ENCODE assay signal across 21 cellular contexts in the genomic region with DNA sequence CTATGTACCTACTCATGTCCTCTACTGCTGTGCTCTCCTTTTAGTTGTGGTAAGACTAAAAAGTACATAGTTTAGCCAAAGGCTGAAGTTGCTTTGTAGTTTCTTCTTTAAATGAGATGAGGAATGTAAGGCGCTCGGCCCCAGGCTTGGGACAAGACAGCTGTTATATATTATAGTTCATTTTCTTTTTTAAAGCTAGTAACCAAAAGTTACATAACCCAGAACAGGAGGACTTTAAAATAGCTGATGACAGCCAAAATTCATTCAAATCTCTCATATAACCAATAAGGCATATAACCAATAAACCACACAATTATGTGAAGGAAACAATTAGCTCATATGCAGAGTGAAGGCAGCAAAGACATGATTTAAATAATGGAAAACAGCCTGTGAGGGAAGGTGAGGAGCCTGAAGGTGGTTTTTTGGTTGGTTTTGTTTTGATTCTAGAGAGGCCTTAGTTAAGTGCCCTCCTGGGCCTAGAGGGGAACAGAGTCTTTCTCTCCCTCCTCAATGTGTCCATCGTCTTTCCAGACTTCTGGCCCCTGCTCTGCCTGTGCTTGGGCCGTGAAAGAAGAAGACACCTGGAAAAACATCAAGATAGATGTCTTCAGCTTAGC. TPM values are rescaled to one million over a fixed set of nuclear protein-coding genes. Genes with fewer than 3 reads are reported as not detected.
"Had no signal": no experiment of that assay in that cellular context is flagged by ENCODE, and none has a peak within 500 bp of the region (broad histone marks: within the 10 kb centered on the region; RNA-seq: fewer than 3 reads in every experiment).

No MANE protein-coding gene starts in this region.

- H3K4me3 Mint-ChIP-seq: activated CD4-positive, alpha-beta T cell treated with anti-CD3 and anti-CD28 coated beads, Interleukin-2, amount 10 ng/mL, durations not matched to agents 7 days and 5 days; activated CD8-positive, alpha-beta T cell treated with anti-CD3 and anti-CD28 coated beads, Interleukin-2, amount 10 ng/mL, durations not matched to agents 7 days and 5 days; activated naive CD4-positive, alpha-beta T cell treated with anti-CD3 and anti-CD28 coated beads, Interleukin-2, amount 50 U/mL, for 24 hours; activated T-cell treated with anti-CD3 and anti-CD28 coated beads, Interleukin-2, amount 50 U/mL, for 4 hours; endodermal cell; T-helper 1 cell treated with Interleukin-12 subunit alpha and Interleukin-12 subunit beta and Interleukin-4 antibody, amounts not matched to agents 30 μg/mL and 1 μg/mL, for 36 hours; type B pancreatic cell had no signal

- H3K27ac ChIP-seq: epithelial cell of prostate, gastrocnemius medialis, left lung, suprapubic skin had no signal

- H3K4me3 ChIP-seq: gastrocnemius medialis, heart left ventricle, left lung, suprapubic skin had no signal

- H3K4me1 Mint-ChIP-seq: activated CD4-positive, alpha-beta T cell treated with anti-CD3 and anti-CD28 coated beads, Interleukin-2, amount 10 ng/mL, durations not matched to agents 7 days and 5 days; activated naive CD4-positive, alpha-beta T cell treated with anti-CD3 and anti-CD28 coated beads, Interleukin-2, amount 50 U/mL, for 24 hours had no signal

- H3K27me3 ChIP-seq: gastrocnemius medialis, heart left ventricle, left lung, suprapubic skin had no signal

- H3K9me3 Mint-ChIP-seq: activated CD4-positive, alpha-beta T cell treated with anti-CD3 and anti-CD28 coated beads, Interleukin-2, amount 10 ng/mL, durations not matched to agents 7 days and 5 days; activated naive CD4-positive, alpha-beta T cell treated with anti-CD3 and anti-CD28 coated beads, Interleukin-2, amount 50 U/mL, for 24 hours; activated T-cell treated with anti-CD3 and anti-CD28 coated beads, Interleukin-2, amount 50 U/mL, for 4 hours; endodermal cell; T-helper 1 cell treated with Interleukin-12 subunit alpha and Interleukin-12 subunit beta and Interleukin-4 antibody, amounts not matched to agents 30 μg/mL and 1 μg/mL, for 36 hours; type B pancreatic cell had no signal

- ATAC-seq: activated CD4-positive, CD25-positive, alpha-beta regulatory T cell treated with anti-CD3 and anti-CD28 coated beads, Interleukin-2, amount 50 U/mL, for 24 hours; activated CD8-positive, alpha-beta T cell treated with anti-CD3 and anti-CD28 coated beads, Interleukin-2, amount 10 ng/mL, durations not matched to agents 7 days and 5 days; activated T-cell treated with anti-CD3 and anti-CD28 coated beads, Interleukin-2, amount 50 U/mL, for 4 hours; gastrocnemius medialis; heart left ventricle; left lung had no signal

- H3K9me3 ChIP-seq: gastrocnemius medialis, heart left ventricle, left lung, suprapubic skin had no signal

- H3K4me1 ChIP-seq: left lung had no signal

- H3K27ac Mint-ChIP-seq: activated CD4-positive, alpha-beta T cell treated with anti-CD3 and anti-CD28 coated beads, Interleukin-2, amount 10 ng/mL, durations not matched to agents 7 days and 5 days; activated CD8-positive, alpha-beta T cell treated with anti-CD3 and anti-CD28 coated beads, Interleukin-2, amount 10 ng/mL, durations not matched to agents 7 days and 5 days; activated naive CD4-positive, alpha-beta T cell treated with anti-CD3 and anti-CD28 coated beads, Interleukin-2, amount 50 U/mL, for 24 hours; endodermal cell; T-helper 1 cell treated with Interleukin-12 subunit alpha and Interleukin-12 subunit beta and Interleukin-4 antibody, amounts not matched to agents 30 μg/mL and 1 μg/mL, for 36 hours; type B pancreatic cell had no signal

- DNase-seq: activated CD4-positive, alpha-beta T cell treated with anti-CD3 and anti-CD28 coated beads, Interleukin-2, amount 10 ng/mL, durations not matched to agents 7 days and 5 days; activated CD8-positive, alpha-beta T cell treated with anti-CD3 and anti-CD28 coated beads, Interleukin-2, amount 10 ng/mL, durations not matched to agents 7 days and 5 days; activated effector memory CD4-positive, alpha-beta T cell treated with anti-CD3 and anti-CD28 coated beads, Interleukin-2, amount 50 U/mL, for 16 hours; activated T-cell treated with anti-CD3 and anti-CD28 coated beads, Interleukin-2, amount 50 U/mL, for 4 hours; amniotic stem cell; endodermal cell; gastrocnemius medialis; heart left ventricle; left lung; occipital lobe; posterior cingulate gyrus; retina; stimulated activated naive CD4-positive, alpha-beta T cell had no signal

- H3K36me3 ChIP-seq: gastrocnemius medialis, heart left ventricle, left lung, suprapubic skin had no signal

RNA-seq across cellular contexts. Expression of gene SLC26A4, which starts 35.8 kb away (rescaled TPM):
- total RNA-seq: mononuclear cell had no signal
- polyA plus RNA-seq: neural cell had no signal
